Comparison of ENCODE assay signal across 25 cellular contexts in the genomic region with DNA sequence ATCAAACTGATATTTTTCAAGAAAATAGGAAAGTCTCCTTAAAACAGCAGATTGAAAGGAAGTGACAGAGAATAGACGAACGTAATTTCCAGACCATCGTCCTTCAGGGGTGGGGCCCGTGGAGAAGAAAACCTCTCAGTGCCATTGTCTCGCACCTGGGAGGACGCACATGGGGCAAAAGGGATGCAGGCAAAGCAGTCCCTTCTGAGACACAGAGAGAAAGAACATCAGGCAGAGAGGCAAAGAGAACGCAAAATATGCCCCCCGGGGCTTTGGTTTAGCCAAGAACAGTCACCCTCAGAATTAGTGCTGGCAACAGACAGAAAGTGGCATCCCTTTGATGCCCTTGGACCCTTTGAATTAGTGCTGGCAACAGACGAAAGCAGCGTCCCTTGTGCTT. TPM values are rescaled to one million over a fixed set of nuclear protein-coding genes. Genes with fewer than 3 reads are reported as not detected.
"Had no signal": no experiment of that assay in that cellular context is flagged by ENCODE, and none has a peak within 500 bp of the region (broad histone marks: within the 10 kb centered on the region; RNA-seq: fewer than 3 reads in every experiment).

No MANE protein-coding gene starts in this region.

- H3K27me3 ChIP-seq: neural progenitor cell, right lobe of liver, testis had no signal

- H3K4me3 Mint-ChIP-seq: endodermal cell; naive thymus-derived CD4-positive, alpha-beta T cell; neural progenitor cell; stimulated activated naive B cell treated with anti-CD40 and anti-IgM and Interleukin-4, amounts not matched to agents 10 μg/mL and 1 μg/mL and 100 μg/mL, for 72 hours had no signal

- ATAC-seq: heart left ventricle; naive thymus-derived CD4-positive, alpha-beta T cell; stimulated activated naive B cell treated with anti-CD40 and anti-IgM and Interleukin-4, amounts not matched to agents 10 μg/mL and 1 μg/mL and 100 μg/mL, for 72 hours; stimulated activated naive CD8-positive, alpha-beta T cell treated with anti-CD3 and anti-CD28 coated beads, Interleukin-15, amount 100 ng/mL, for 72 hours had no signal

- H3K36me3 Mint-ChIP-seq: naive thymus-derived CD4-positive, alpha-beta T cell; stimulated activated naive B cell treated with anti-CD40 and anti-IgM and Interleukin-4, amounts not matched to agents 10 μg/mL and 1 μg/mL and 100 μg/mL, for 72 hours had no signal

- DNase-seq: cerebellar nuclear complex; colonic mucosa; endodermal cell; foreskin melanocyte; heart left ventricle; hippocampal formation; kidney glomerular epithelial cell; mesendoderm; naive thymus-derived CD4-positive, alpha-beta T cell; pancreas; stimulated activated CD4-positive, alpha-beta T cell treated with anti-CD3 and anti-CD28 coated beads, Interleukin-15, amount 100 ng/mL, for 24 hours; stimulated activated CD4-positive, alpha-beta T cell treated with anti-CD3 and anti-CD28 coated beads, Interleukin-1b, Interleukin-23, amount 100 ng/mL, for 48 hours; stimulated activated CD4-positive, alpha-beta T cell treated with anti-CD3 and anti-CD28 coated beads, Interleukin-4, amount 100 ng/mL, for 24 hours; stimulated activated naive B cell treated with anti-CD40 and anti-IgM and Interleukin-4, amounts not matched to agents 10 μg/mL and 1 μg/mL and 100 μg/mL, for 72 hours; stimulated activated naive CD8-positive, alpha-beta T cell treated with anti-CD3 and anti-CD28 coated beads, Interleukin-15, amount 100 ng/mL, for 72 hours had no signal

- H3K4me1 ChIP-seq: colonic mucosa, neural progenitor cell, pancreas, prostate gland, right lobe of liver had no signal

- H3K27ac ChIP-seq: colonic mucosa, heart left ventricle, neural progenitor cell, pancreas, prostate gland, right lobe of liver, testis, tibial nerve had no signal

- FAIRE-seq: islet of Langerhans, pancreas had no signal

- H3K4me3 ChIP-seq: colonic mucosa, heart left ventricle, neural progenitor cell, pancreas, prostate gland, right lobe of liver, testis, tibial nerve had no signal

- H3K9me3 ChIP-seq: colonic mucosa, heart left ventricle, pancreas, prostate gland, right lobe of liver, testis, tibial nerve had no signal

- H3K9ac ChIP-seq: neural progenitor cell had no signal

- H3K27ac Mint-ChIP-seq: endodermal cell; naive thymus-derived CD4-positive, alpha-beta T cell; neural progenitor cell; stimulated activated naive B cell treated with anti-CD40 and anti-IgM and Interleukin-4, amounts not matched to agents 10 μg/mL and 1 μg/mL and 100 μg/mL, for 72 hours; stimulated activated naive CD8-positive, alpha-beta T cell treated with anti-CD3 and anti-CD28 coated beads, Interleukin-15, amount 100 ng/mL, for 72 hours had no signal

- H3K36me3 ChIP-seq: heart left ventricle, neural progenitor cell, pancreas, prostate gland, right lobe of liver, tibial nerve had no signal

- H3K9me3 Mint-ChIP-seq: endodermal cell; neural progenitor cell; stimulated activated naive B cell treated with anti-CD40 and anti-IgM and Interleukin-4, amounts not matched to agents 10 μg/mL and 1 μg/mL and 100 μg/mL, for 72 hours; stimulated activated naive CD8-positive, alpha-beta T cell treated with anti-CD3 and anti-CD28 coated beads, Interleukin-15, amount 100 ng/mL, for 72 hours had no signal

- H3K4me2 ChIP-seq: neural progenitor cell had no signal

RNA-seq across cellular contexts. Expression of a gene that starts 37.0 kb away (rescaled TPM):
- total RNA-seq: glomerular endothelial cell had no signal

RNA-seq across cellular contexts. Expression of a gene that starts 53.9 kb away (rescaled TPM):
- total RNA-seq: liver, lung microvascular endothelial cell, subcutaneous adipose tissue, tibial nerve had no signal
- polyA plus RNA-seq: liver; naive thymus-derived CD4-positive, alpha-beta T cell had no signal
